In genomic region chr1:157168015-157168414, GRCh38 we compare ENCODE assay signal across 13 cellular contexts.
"Had no signal": no experiment of that assay in that cellular context is flagged by ENCODE, and none has a peak within 500 bp of the region (broad histone marks: within the 10 kb centered on the region; RNA-seq: fewer than 3 reads in every experiment).

No MANE protein-coding gene starts in this region.

- H3K4me3 Mint-ChIP-seq: activated naive CD4-positive, alpha-beta T cell treated with anti-CD3 and anti-CD28 coated beads, Interleukin-2, amount 10 ng/mL, durations not matched to agents 7 days and 5 days; immature natural killer cell; stimulated activated naive CD8-positive, alpha-beta T cell treated with anti-CD3 and anti-CD28 coated beads, Interleukin-15, amount 100 ng/mL, for 72 hours had no signal

- H3K27me3 ChIP-seq: ascending aorta, ovary, upper lobe of left lung had no signal

- H3K27ac Mint-ChIP-seq: activated naive CD4-positive, alpha-beta T cell treated with anti-CD3 and anti-CD28 coated beads, Interleukin-2, amount 10 ng/mL, durations not matched to agents 7 days and 5 days; immature natural killer cell; stimulated activated naive CD8-positive, alpha-beta T cell treated with anti-CD3 and anti-CD28 coated beads, Interleukin-15, amount 100 ng/mL, for 72 hours had no signal

- H3K9me3 ChIP-seq: ascending aorta, heart left ventricle, ovary, sigmoid colon, upper lobe of left lung had no signal

- H3K4me1 ChIP-seq: ascending aorta, sigmoid colon had no signal

- H3K27ac ChIP-seq: ascending aorta, epithelial cell of prostate, heart left ventricle, ovary, sigmoid colon, upper lobe of left lung, WERI-Rb-1 had no signal

- H3K4me3 ChIP-seq: ascending aorta, heart left ventricle, ovary, sigmoid colon, upper lobe of left lung had no signal

- H3K36me3 ChIP-seq: ascending aorta, heart left ventricle, ovary, sigmoid colon, upper lobe of left lung, WERI-Rb-1 had no signal

- DNase-seq: activated CD4-positive, alpha-beta T cell treated with anti-CD3 and anti-CD28 coated beads, Interleukin-2, amount 50 U/mL, for 48 hours; activated naive CD4-positive, alpha-beta T cell treated with anti-CD3 and anti-CD28 coated beads, Interleukin-2, amount 10 ng/mL, durations not matched to agents 7 days and 5 days; heart left ventricle; immature natural killer cell; mesenchymal stem cell; ovary; sigmoid colon; stimulated activated CD4-positive, alpha-beta T cell treated with anti-CD3 and anti-CD28 coated beads, Interleukin-1b, Interleukin-23, amount 100 ng/mL, for 48 hours; stimulated activated naive CD8-positive, alpha-beta T cell treated with anti-CD3 and anti-CD28 coated beads, Interleukin-15, amount 100 ng/mL, for 72 hours; WERI-Rb-1 had no signal

- H3K36me3 Mint-ChIP-seq: activated naive CD4-positive, alpha-beta T cell treated with anti-CD3 and anti-CD28 coated beads, Interleukin-2, amount 10 ng/mL, durations not matched to agents 7 days and 5 days; immature natural killer cell had no signal

- ATAC-seq: heart left ventricle; stimulated activated naive CD8-positive, alpha-beta T cell treated with anti-CD3 and anti-CD28 coated beads, Interleukin-15, amount 100 ng/mL, for 72 hours had no signal

- H3K9me3 Mint-ChIP-seq: activated naive CD4-positive, alpha-beta T cell treated with anti-CD3 and anti-CD28 coated beads, Interleukin-2, amount 10 ng/mL, durations not matched to agents 7 days and 5 days; immature natural killer cell; stimulated activated naive CD8-positive, alpha-beta T cell treated with anti-CD3 and anti-CD28 coated beads, Interleukin-15, amount 100 ng/mL, for 72 hours had no signal
